8 cellular contexts compared by ENCODE assay signal in genomic region chr20:36951198-36951976, GRCh38. TPM values are rescaled to one million over a fixed set of nuclear protein-coding genes. Genes with fewer than 3 reads are reported as not detected.
DNase-seq lines count a peak whose midpoint lies in the region; ATAC-seq lines count a peak whose summit lies in the region.

SAMHD1 (minus strand) TSS chr20:36951708; CDS start chr20:36951643, 65 bp downstream.

- peak; percentile 86 for ATAC-seq in GM21515 (IDR thresholded peaks at IDR 0.05; ENCODE audit: unreplicated experiment)

- H3K27ac ChIP-seq in epithelial cell of prostate: no peak within 1 kb of the TSS

- DNase-seq in DMS 273 (lab: John Stamatoyannopoulos, UW; ENCODE audit: unreplicated experiment) (peak; percentile 99), HuH-7 (ENCODE audit: low spot score) (peak; percentile 99), OCI-M1 (lab: John Stamatoyannopoulos, UW) (peak; percentile 99), activated T-cell treated with anti-CD3 and anti-CD28 coated beads for 4 hours (peak; percentile 72), epithelial cell of prostate (ENCODE audit: low read depth, low spot score) (peak; percentile 67), mucosa of gallbladder (ENCODE audit: low spot score) (peak; percentile 97)
- peak; percentile 68 to 75 for DNase-seq in stimulated activated CD8-positive, alpha-beta memory T cell treated with anti-CD3 and anti-CD28 coated beads, Interleukin-4, amount 100 ng/mL, for 4 hours (ENCODE audit: low read depth in 2 of 2, low spot score in 1 of 2)

RNA-seq across cellular contexts. Expression of gene SAMHD1, which starts in this region (rescaled TPM):
- total RNA-seq in mucosa of gallbladder: 80.2 TPM
